16 cellular contexts compared by ENCODE assay signal in the genomic region with DNA sequence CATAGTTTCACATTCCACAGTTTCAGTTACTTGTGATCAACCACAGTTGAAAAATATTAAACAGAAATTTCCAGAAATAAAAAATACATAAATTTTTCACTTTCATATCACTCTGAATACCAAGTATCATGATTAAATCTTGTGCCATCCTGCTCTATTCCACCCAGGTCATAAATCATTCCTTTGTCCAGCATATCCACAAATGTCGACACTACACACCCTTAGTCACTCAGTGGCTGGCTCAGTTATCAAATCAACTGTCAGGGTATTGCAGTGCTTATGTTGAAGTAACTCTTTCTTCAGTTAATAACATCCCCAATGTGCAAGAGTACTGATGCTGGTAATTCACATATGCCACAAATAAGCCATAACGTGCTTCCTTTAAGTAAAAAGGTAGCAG.
A peak's percentile ranks its signal among the peaks of the same experiment; 100 is the strongest.
DNase-seq lines count a peak whose midpoint lies in the region; TF ChIP-seq lines count a peak whose summit lies in the region.
"Had no signal": no experiment of that assay in that cellular context is flagged by ENCODE, and none has a peak within 500 bp of the region (broad histone marks: within the 10 kb centered on the region; RNA-seq: fewer than 3 reads in every experiment).

No MANE protein-coding gene starts in this region.

- in situ Hi-C loops in SK-MEL-5 (cut with HindIII; ENCODE audit: low pct_unique_long_range_greater_than_20kb, low sequenced_read_pairs), result no loop called here

- H3K36me3 ChIP-seq in cardiac muscle cell, result no peaks in the 10 kb centered on the region

- no peaks in the 10 kb centered on the region for H3K27me3 ChIP-seq in cardiac muscle cell
- H3K27me3 ChIP-seq: testis had no signal

- intact Hi-C loops in cardiac septum (cut with DNase I), result no loop called here

- DNase-seq in cardiac muscle cell (ENCODE audit: low read depth in 1 of 2, low spot score in 1 of 2) (peak; percentile 16 to 38), cardiac septum (ENCODE audit: low spot score) (no peak), SK-MEL-5 (ENCODE audit: low read depth, low spot score) (peak; percentile 41), fibroblast of pulmonary artery (ENCODE audit: low read depth) (peak; percentile 43), NCI-H748 (lab: John Stamatoyannopoulos, UW; ENCODE audit: unreplicated experiment) (no peak), coronary artery (ENCODE audit: low spot score) (no peak), cerebellar nuclear complex (lab: John Stamatoyannopoulos, UW) (no peak), DMS53 treated with DMSO at 0.1 percent for 48 hours (lab: John Stamatoyannopoulos, UW; ENCODE audit: unreplicated experiment) (no peak)
- DNase-seq: activated CD4-positive, CD25-positive, alpha-beta regulatory T cell; CD4-positive, alpha-beta T cell; GDM1; NCI-H1105; NCI-H345; stimulated activated CD4-positive, alpha-beta T cell treated with anti-CD3 and anti-CD28 coated beads, Interleukin-4, amount 100 ng/mL, for 1 hour; T-cell; testis had no signal

- no peaks in the 10 kb centered on the region for H3K9me3 ChIP-seq in cardiac muscle cell (ENCODE audit: low read depth)
- H3K9me3 ChIP-seq: testis had no signal

- H3K4me1 ChIP-seq in cardiac muscle cell (ENCODE audit: low read depth), result peaks cover 10% of the 10 kb centered on the region
- H3K4me1 ChIP-seq: testis had no signal

- TF ChIP-seq CTCF in cardiac muscle cell (IDR thresholded peaks at IDR 0.05; ENCODE audit: low read depth, low read length) (no peak), fibroblast of pulmonary artery (IDR thresholded peaks at IDR 0.05; ENCODE audit: low read length, missing control alignments) (no peak), coronary artery (IDR thresholded peaks at IDR 0.05) (no peak)

- H3K27ac ChIP-seq in cardiac muscle cell (no peak overlapping the region), coronary artery (no peak overlapping the region)
- H3K27ac ChIP-seq: testis had no signal

- H3K4me3 ChIP-seq in cardiac muscle cell (no peak overlapping the region), fibroblast of pulmonary artery (replicated peaks; ENCODE audit: low read depth, low read length) (no peak overlapping the region), coronary artery (no peak overlapping the region)
- H3K4me3 ChIP-seq: testis had no signal

Comparison
In these comparisons a context has a peak if more than half of its experiments do, and no peak if none do; other contexts are left out.
1. DNase-seq: peak in cardiac muscle cell (2 of 2), SK-MEL-5 (single experiment) and fibroblast of pulmonary artery (single experiment); none in cardiac septum (single experiment), NCI-H748 (single experiment), coronary artery (single experiment), cerebellar nuclear complex (0 of 2) and DMS53 treated with DMSO at 0.1 percent for 48 hours (single experiment).